1 cellular context compared by ENCODE assay signal in genomic region chr3:14481018-14481645, GRCh38.
TF ChIP-seq lines count a peak whose summit lies in the region.

No MANE protein-coding gene starts in this region.

TF ChIP-seq in endothelial cell of umbilical vein, 7 proteins besides CTCF, POLR2A, EP300 and RAD21:
- TF ChIP-seq MYC (IDR thresholded peaks at IDR 0.05; ENCODE audit: low read depth, low read length) (no peak), POLR2AphosphoS5 (IDR thresholded peaks at IDR 0.05; ENCODE audit: insufficient read depth, low read depth, low read length) (no peak), JUN (IDR thresholded peaks at IDR 0.05; ENCODE audit: borderline replicate concordance, insufficient read depth, insufficient read length, low read depth) (no peak), MAX (IDR thresholded peaks at IDR 0.05; ENCODE audit: insufficient read depth, insufficient read length) (no peak)
TF ChIP-seq in endothelial cell of umbilical vein: peak in this region for 0.
